In genomic region chr3:127209155-127209839, GRCh38 we compare ENCODE assay signal across 24 cellular contexts. TPM values are rescaled to one million over a fixed set of nuclear protein-coding genes. Genes with fewer than 3 reads are reported as not detected.
DNase-seq lines count a peak whose midpoint lies in the region; ATAC-seq and TF ChIP-seq lines count a peak whose summit lies in the region.
"Had no signal": no experiment of that assay in that cellular context is flagged by ENCODE, and none has a peak within 500 bp of the region (broad histone marks: within the 10 kb centered on the region; RNA-seq: fewer than 3 reads in every experiment).

No MANE protein-coding gene starts in this region.

- H3K9me2 ChIP-seq in Loucy (replicated peaks; ENCODE audit: low read depth, low read length): no peaks in the 10 kb centered on the region

- TF ChIP-seq CTCF in Loucy (conservative IDR thresholded peaks at IDR 0.05; ENCODE audit: low read length) (no peak), esophagus muscularis mucosa (IDR thresholded peaks at IDR 0.05) (no peak), suprapubic skin (IDR thresholded peaks at IDR 0.05) (no peak), nephron progenitor cell (IDR thresholded peaks at IDR 0.05) (no peak)

- H3K4me2 ChIP-seq in Loucy (ENCODE audit: low read depth, low read length, poor library complexity, severe bottlenecking): peak overlapping the region; percentile 83
- H3K4me2 ChIP-seq: GM23338, PC-9 had no signal

- H2AFZ ChIP-seq in Loucy (ENCODE audit: low read length): no peak overlapping the region
- H2AFZ ChIP-seq: GM23338, PC-9 had no signal

- peak overlapping the region; percentile 93 for H3K9ac ChIP-seq in Loucy (ENCODE audit: low read depth, low read length, poor library complexity, severe bottlenecking)

- H3K36me3 Mint-ChIP-seq in T-helper 2 cell treated with Interferon-gamma antibody and Interleukin-4, amounts not matched to agents 5 μg/mL and 100 μg/mL, for 36 hours (ENCODE audit: low read depth): no peaks in the 10 kb centered on the region
- no peaks in the 10 kb centered on the region for H3K36me3 Mint-ChIP-seq in nephron progenitor cell (ENCODE audit: low read depth)
- H3K36me3 Mint-ChIP-seq: activated naive CD4-positive, alpha-beta T cell treated with anti-CD3 and anti-CD28 coated beads, Interleukin-2, amount 10 ng/mL, durations not matched to agents 7 days and 5 days had no signal

- peak; percentile 2 for DNase-seq in T-helper 2 cell treated with Interferon-gamma antibody and Interleukin-4, amounts not matched to agents 5 μg/mL and 100 μg/mL, for 36 hours (ENCODE audit: low spot score)
- DNase-seq in T-helper 2 cell (no peak), esophagus muscularis mucosa (ENCODE audit: extremely low spot score) (peak; percentile 90), suprapubic skin (ENCODE audit: low spot score in 2 of 2) (peak; percentile 41 to 67), nephron progenitor cell (no peak)
- DNase-seq: activated B cell treated with CpG ODN at 0.5 μM for 24 hours; activated CD8-positive, alpha-beta T cell treated with anti-CD3 and anti-CD28 coated beads for 36 hours; activated naive CD4-positive, alpha-beta T cell treated with anti-CD3 and anti-CD28 coated beads, Interleukin-2, amount 10 ng/mL, durations not matched to agents 7 days and 5 days; aorta; effector CD4-positive, alpha-beta T cell; NCI-H2107; pancreas; PC-9 had no signal

- H3K79me2 ChIP-seq in Loucy (ENCODE audit: insufficient read depth, low read length): peaks cover 80% of the 10 kb centered on the region

- H4K20me1 ChIP-seq in Loucy (ENCODE audit: insufficient read depth, low read length, poor library complexity, severe bottlenecking): peaks cover 13% of the 10 kb centered on the region

- H3K27ac Mint-ChIP-seq in T-helper 2 cell treated with Interferon-gamma antibody and Interleukin-4, amounts not matched to agents 5 μg/mL and 100 μg/mL, for 36 hours: no peak overlapping the region
- no peak overlapping the region for H3K27ac Mint-ChIP-seq in nephron progenitor cell
- H3K27ac Mint-ChIP-seq: activated B cell treated with CpG ODN at 0.5 μM for 24 hours; activated CD8-positive, alpha-beta T cell treated with anti-CD3 and anti-CD28 coated beads for 36 hours; activated naive CD4-positive, alpha-beta T cell treated with anti-CD3 and anti-CD28 coated beads, Interleukin-2, amount 10 ng/mL, durations not matched to agents 7 days and 5 days; GM23338 had no signal

- ATAC-seq in HG03097 (IDR thresholded peaks at IDR 0.05; ENCODE audit: low FRiP score, unreplicated experiment) (no peak), HG03439 (IDR thresholded peaks at IDR 0.05; ENCODE audit: unreplicated experiment) (no peak)
- ATAC-seq: activated CD8-positive, alpha-beta T cell treated with anti-CD3 and anti-CD28 coated beads for 36 hours; gastroesophageal sphincter; pancreas had no signal

- H3K4me3 Mint-ChIP-seq in T-helper 2 cell treated with Interferon-gamma antibody and Interleukin-4, amounts not matched to agents 5 μg/mL and 100 μg/mL, for 36 hours: no peak overlapping the region
- no peak overlapping the region for H3K4me3 Mint-ChIP-seq in nephron progenitor cell
- H3K4me3 Mint-ChIP-seq: activated B cell treated with CpG ODN at 0.5 μM for 24 hours; activated CD8-positive, alpha-beta T cell treated with anti-CD3 and anti-CD28 coated beads for 36 hours; activated naive CD4-positive, alpha-beta T cell treated with anti-CD3 and anti-CD28 coated beads, Interleukin-2, amount 10 ng/mL, durations not matched to agents 7 days and 5 days; central memory CD8-positive, alpha-beta T cell; GM23338 had no signal

- H3K4me1 ChIP-seq in Loucy (ENCODE audit: insufficient read depth, low read length, poor library complexity, severe bottlenecking): peaks cover 65% of the 10 kb centered on the region
- no peaks in the 10 kb centered on the region for H3K4me1 ChIP-seq in esophagus muscularis mucosa
- no peaks in the 10 kb centered on the region for H3K4me1 ChIP-seq in suprapubic skin
- H3K4me1 ChIP-seq: gastroesophageal sphincter, pancreas had no signal

- no peaks in the 10 kb centered on the region for H3K4me1 Mint-ChIP-seq in T-helper 2 cell treated with Interferon-gamma antibody and Interleukin-4, amounts not matched to agents 5 μg/mL and 100 μg/mL, for 36 hours (ENCODE audit: low read depth)
- peaks cover 1% of the 10 kb centered on the region for H3K4me1 Mint-ChIP-seq in nephron progenitor cell
- H3K4me1 Mint-ChIP-seq: activated B cell treated with CpG ODN at 0.5 μM for 24 hours; activated naive CD4-positive, alpha-beta T cell treated with anti-CD3 and anti-CD28 coated beads, Interleukin-2, amount 10 ng/mL, durations not matched to agents 7 days and 5 days; central memory CD8-positive, alpha-beta T cell; GM23338 had no signal

- no peaks in the 10 kb centered on the region for H3K9me3 Mint-ChIP-seq in T-helper 2 cell treated with Interferon-gamma antibody and Interleukin-4, amounts not matched to agents 5 μg/mL and 100 μg/mL, for 36 hours
- H3K9me3 Mint-ChIP-seq in nephron progenitor cell: no peaks in the 10 kb centered on the region
- H3K9me3 Mint-ChIP-seq: activated B cell treated with CpG ODN at 0.5 μM for 24 hours; activated CD8-positive, alpha-beta T cell treated with anti-CD3 and anti-CD28 coated beads for 36 hours; activated naive CD4-positive, alpha-beta T cell treated with anti-CD3 and anti-CD28 coated beads, Interleukin-2, amount 10 ng/mL, durations not matched to agents 7 days and 5 days; central memory CD8-positive, alpha-beta T cell; GM23338 had no signal

- no peaks in the 10 kb centered on the region for H3K27me3 ChIP-seq in Loucy (ENCODE audit: insufficient read depth, low read length, poor library complexity, severe bottlenecking)
- H3K27me3 ChIP-seq in esophagus muscularis mucosa: peaks cover 0 to 64% (median 0%) of the 10 kb centered on the region in 4 donors
- peaks cover 33% of the 10 kb centered on the region for H3K27me3 ChIP-seq in suprapubic skin
- H3K27me3 ChIP-seq: pancreas had no signal

- TF ChIP-seq EP300 in esophagus muscularis mucosa (IDR thresholded peaks at IDR 0.05) (no peak), suprapubic skin (IDR thresholded peaks at IDR 0.05) (no peak)

- WGBS in esophagus muscularis mucosa: 90% methylated on average over 9 of the region's 13 CpGs
- WGBS in suprapubic skin: 85% methylated on average over 7 of the region's 13 CpGs

- H3F3A ChIP-seq in Loucy (ENCODE audit: low read depth): peaks cover 5% of the 10 kb centered on the region

- H3K4me3 ChIP-seq in Loucy (ENCODE audit: low read length, poor library complexity, severe bottlenecking) (no peak overlapping the region), esophagus muscularis mucosa (no peak overlapping the region), suprapubic skin (no peak overlapping the region)
- H3K4me3 ChIP-seq: gastroesophageal sphincter, GM23338, pancreas, PC-9, SJCRH30 had no signal

- TF ChIP-seq POLR2A in esophagus muscularis mucosa (IDR thresholded peaks at IDR 0.05; ENCODE audit: low read depth): no peak
- no peak for TF ChIP-seq POLR2A in suprapubic skin (IDR thresholded peaks at IDR 0.05)

- no peaks in the 10 kb centered on the region for H3K27me3 Mint-ChIP-seq in T-helper 2 cell treated with Interferon-gamma antibody and Interleukin-4, amounts not matched to agents 5 μg/mL and 100 μg/mL, for 36 hours (ENCODE audit: low read depth)
- peaks cover 27% of the 10 kb centered on the region for H3K27me3 Mint-ChIP-seq in nephron progenitor cell (ENCODE audit: low read depth, poor library complexity)

- no peaks in the 10 kb centered on the region for H3K9me3 ChIP-seq in Loucy (ENCODE audit: insufficient read depth, low read depth, low read length)
- H3K9me3 ChIP-seq in esophagus muscularis mucosa: no peaks in the 10 kb centered on the region
- no peaks in the 10 kb centered on the region for H3K9me3 ChIP-seq in suprapubic skin
- H3K9me3 ChIP-seq: gastroesophageal sphincter, pancreas, SJCRH30 had no signal

- intact Hi-C loops in esophagus muscularis mucosa (cut with DNase I): no loop called here

- H3K27ac ChIP-seq in esophagus muscularis mucosa (replicated peaks in 1 of 4) (no peak overlapping the region), suprapubic skin (no peak overlapping the region)
- H3K27ac ChIP-seq: gastroesophageal sphincter, pancreas, PC-9, SJCRH30 had no signal

- H3K36me3 ChIP-seq in Loucy (ENCODE audit: insufficient read depth, low read length) (no peaks in the 10 kb centered on the region; the same call in 1 of the 2 replicates), esophagus muscularis mucosa (no peaks in the 10 kb centered on the region), suprapubic skin (no peaks in the 10 kb centered on the region)
- H3K36me3 ChIP-seq: gastroesophageal sphincter, pancreas, SJCRH30 had no signal

RNA-seq across cellular contexts. Expression of gene PRR23E, which starts 16.4 kb away (rescaled TPM):
- total RNA-seq in esophagus muscularis mucosa (not detected), suprapubic skin (not detected)
- total RNA-seq: activated B cell treated with CpG ODN at 0.5 μM for 24 hours; activated CD8-positive, alpha-beta T cell treated with anti-CD3 and anti-CD28 coated beads for 36 hours; aorta; gastroesophageal sphincter; GM23338; lung microvascular endothelial cell; myocyte; pancreas; PC-9; SJCRH30; T-helper 2 cell treated with Interferon-gamma antibody and Interleukin-4, amounts not matched to agents 100 ng/mL and 5 ng/mL, for 36 hours; temporal lobe had no signal

Comparison
In these comparisons a context has a peak if more than half of its experiments do, and no peak if none do; other contexts are left out.
1. DNase-seq: peak in T-helper 2 cell treated with Interferon-gamma antibody and Interleukin-4, amounts not matched to agents 5 μg/mL and 100 μg/mL, for 36 hours (single experiment), esophagus muscularis mucosa (single experiment) and suprapubic skin (2 of 2); none in T-helper 2 cell (0 of 5) and nephron progenitor cell (single experiment).